ENCODE assay signal across 18 cellular contexts in the genomic region with DNA sequence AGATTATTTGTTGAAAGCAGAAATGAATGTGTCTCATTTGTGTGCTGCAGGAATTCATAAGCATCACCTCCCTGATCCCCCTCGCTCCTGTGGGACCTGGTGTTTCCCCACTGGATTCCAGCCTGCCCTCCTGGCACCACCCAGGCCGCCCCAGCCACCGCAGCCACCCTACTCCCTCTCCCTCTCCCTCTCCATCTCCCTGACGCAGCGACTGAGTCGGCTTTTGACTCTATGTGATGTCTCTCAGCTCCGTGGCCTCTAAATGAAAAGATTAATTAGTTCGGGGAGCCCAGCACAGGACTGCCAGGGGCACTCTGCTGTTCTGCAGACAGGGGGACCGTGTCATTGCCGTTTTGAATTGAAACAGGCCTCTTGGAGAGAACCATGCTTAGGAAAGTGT.
A peak's percentile ranks its signal among the peaks of the same experiment; 100 is the strongest.
DNase-seq lines count a peak whose midpoint lies in the region; ATAC-seq and TF ChIP-seq lines count a peak whose summit lies in the region.
"Had no signal": no experiment of that assay in that cellular context is flagged by ENCODE, and none has a peak within 500 bp of the region (broad histone marks: within the 10 kb centered on the region; RNA-seq: fewer than 3 reads in every experiment).

No MANE protein-coding gene starts in this region.

- CTCF ChIA-PET in activated CD4-positive, alpha-beta memory T cell treated with anti-CD3 and anti-CD28 coated beads, Interleukin-2, amount 10 ng/mL, durations not matched to agents 7 days and 5 days (lab: Charles Lee) = no interaction called here
- CTCF ChIA-PET in activated CD4-positive, alpha-beta memory T cell treated with anti-CD3 and anti-CD28 coated beads for 36 hours (lab: Charles Lee) = no interaction called here

- H3K4me3 ChIP-seq in endodermal cell (ENCODE audit: low read length) = no peak overlapping the region
- H3K4me3 ChIP-seq: A549 had no signal

- H3K9ac ChIP-seq in endodermal cell (ENCODE audit: extremely low read depth, low read length, poor library complexity, severe bottlenecking) = no peak overlapping the region

- POLR2A ChIA-PET in activated CD4-positive, alpha-beta memory T cell treated with anti-CD3 and anti-CD28 coated beads, Interleukin-2, amount 10 ng/mL, durations not matched to agents 7 days and 5 days (lab: Charles Lee) = no interaction called here
- POLR2A ChIA-PET in activated CD4-positive, alpha-beta memory T cell treated with anti-CD3 and anti-CD28 coated beads for 36 hours (lab: Charles Lee) = no interaction called here

- no peak for TF ChIP-seq CTCF in GM13976 (IDR thresholded peaks at IDR 0.05; ENCODE audit: borderline replicate concordance, control extremely low read depth, extremely low read depth, insufficient read depth, missing control alignments)
- TF ChIP-seq CTCF in endodermal cell (conservative IDR thresholded peaks at IDR 0.05) = peak; percentile 32

- no peaks in the 10 kb centered on the region for H3K9me3 ChIP-seq in endodermal cell (ENCODE audit: control insufficient read depth, low read length)
- H3K9me3 ChIP-seq: A549 had no signal

- no peak for ATAC-seq in HG03280 (IDR thresholded peaks at IDR 0.05; ENCODE audit: unreplicated experiment)
- ATAC-seq: A549, PC-3 had no signal

- no peaks in the 10 kb centered on the region for H3K4me1 ChIP-seq in endodermal cell (ENCODE audit: control insufficient read depth, insufficient read depth, low read length)
- H3K4me1 ChIP-seq: A549 had no signal

- peak overlapping the region; percentile 70 for H3K27ac ChIP-seq in endodermal cell (ENCODE audit: low read depth, low read length)
- H3K27ac ChIP-seq: A549, HL-60 had no signal

- H3K4me3 Mint-ChIP-seq in activated CD4-positive, alpha-beta memory T cell treated with anti-CD3 and anti-CD28 coated beads, Interleukin-2, amount 10 ng/mL, durations not matched to agents 7 days and 5 days = no peak overlapping the region
- H3K4me3 Mint-ChIP-seq in activated CD4-positive, alpha-beta memory T cell treated with anti-CD3 and anti-CD28 coated beads for 36 hours = no peak overlapping the region
- H3K4me3 Mint-ChIP-seq in endodermal cell = no peak overlapping the region
- H3K4me3 Mint-ChIP-seq: CD4-positive, alpha-beta memory T cell had no signal

- H3K27me3 ChIP-seq in endodermal cell (ENCODE audit: control insufficient read depth, insufficient read depth, low read length, poor library complexity, severe bottlenecking) = no peaks in the 10 kb centered on the region

- H3K4me1 Mint-ChIP-seq in activated CD4-positive, alpha-beta memory T cell treated with anti-CD3 and anti-CD28 coated beads, Interleukin-2, amount 10 ng/mL, durations not matched to agents 7 days and 5 days = no peaks in the 10 kb centered on the region
- H3K4me1 Mint-ChIP-seq in activated CD4-positive, alpha-beta memory T cell treated with anti-CD3 and anti-CD28 coated beads for 36 hours (ENCODE audit: low read depth) = no peaks in the 10 kb centered on the region
- peaks cover 4% of the 10 kb centered on the region for H3K4me1 Mint-ChIP-seq in endodermal cell

- H3K9me3 Mint-ChIP-seq in activated CD4-positive, alpha-beta memory T cell treated with anti-CD3 and anti-CD28 coated beads, Interleukin-2, amount 10 ng/mL, durations not matched to agents 7 days and 5 days = no peaks in the 10 kb centered on the region
- no peaks in the 10 kb centered on the region for H3K9me3 Mint-ChIP-seq in activated CD4-positive, alpha-beta memory T cell treated with anti-CD3 and anti-CD28 coated beads for 36 hours
- no peaks in the 10 kb centered on the region for H3K9me3 Mint-ChIP-seq in endodermal cell

- intact Hi-C loops in activated CD4-positive, alpha-beta memory T cell treated with anti-CD3 and anti-CD28 coated beads for 36 hours (cut with micrococcal nuclease) = no loop called here

- H3K36me3 ChIP-seq in endodermal cell (ENCODE audit: control insufficient read depth, insufficient read depth, low read length) = no peaks in the 10 kb centered on the region

- WGBS in endodermal cell (ENCODE audit: insufficient coverage in 1 of 2, insufficient read length in 1 of 2), 2 experiments = 81 to 90% methylated on average over 5 to 10 of the region's 10 CpGs

- H3K36me3 Mint-ChIP-seq in activated CD4-positive, alpha-beta memory T cell treated with anti-CD3 and anti-CD28 coated beads, Interleukin-2, amount 10 ng/mL, durations not matched to agents 7 days and 5 days (ENCODE audit: low read depth) = no peaks in the 10 kb centered on the region
- H3K36me3 Mint-ChIP-seq in activated CD4-positive, alpha-beta memory T cell treated with anti-CD3 and anti-CD28 coated beads for 36 hours = no peaks in the 10 kb centered on the region
- no peaks in the 10 kb centered on the region for H3K36me3 Mint-ChIP-seq in endodermal cell (ENCODE audit: low read depth)
- H3K36me3 Mint-ChIP-seq: CD4-positive, alpha-beta memory T cell had no signal

- peak; percentile 12 for DNase-seq in activated CD4-positive, alpha-beta memory T cell treated with anti-CD3 and anti-CD28 coated beads, Interleukin-2, amount 10 ng/mL, durations not matched to agents 7 days and 5 days
- no peak for DNase-seq in activated CD4-positive, alpha-beta memory T cell treated with anti-CD3 and anti-CD28 coated beads for 36 hours
- DNase-seq in GM13976 (ENCODE audit: low spot score) = peak; percentile 6
- DNase-seq in endodermal cell = peak; percentile 42
- DNase-seq in retina = peak; percentile 47
- no peak for DNase-seq in NCI-H526 treated with DMSO at 0.1 percent for 48 hours (lab: John Stamatoyannopoulos, UW)
- DNase-seq in NCI-H510A treated with DMSO at 0.1 percent for 48 hours (lab: John Stamatoyannopoulos, UW) = no peak
- DNase-seq: AML-193; CD4-positive, alpha-beta memory T cell; DND-41; GDM1; NCI-H146; NCI-H2107; NCI-H345; PC-3 had no signal

- peaks cover 7% of the 10 kb centered on the region for H3K27me3 Mint-ChIP-seq in activated CD4-positive, alpha-beta memory T cell treated with anti-CD3 and anti-CD28 coated beads, Interleukin-2, amount 10 ng/mL, durations not matched to agents 7 days and 5 days
- no peaks in the 10 kb centered on the region for H3K27me3 Mint-ChIP-seq in activated CD4-positive, alpha-beta memory T cell treated with anti-CD3 and anti-CD28 coated beads for 36 hours
- H3K27me3 Mint-ChIP-seq in endodermal cell (ENCODE audit: insufficient read depth) = no peaks in the 10 kb centered on the region

- no peak overlapping the region for H3K27ac Mint-ChIP-seq in activated CD4-positive, alpha-beta memory T cell treated with anti-CD3 and anti-CD28 coated beads, Interleukin-2, amount 10 ng/mL, durations not matched to agents 7 days and 5 days
- H3K27ac Mint-ChIP-seq in activated CD4-positive, alpha-beta memory T cell treated with anti-CD3 and anti-CD28 coated beads for 36 hours = no peak overlapping the region
- H3K27ac Mint-ChIP-seq in endodermal cell = no peak overlapping the region

- in situ Hi-C loops in GM13976 (cut with MboI; ENCODE audit: low sequenced_read_pairs, unreplicated experiment) = no loop called here

Comparison
In these comparisons a context has a peak if more than half of its experiments do, and no peak if none do; other contexts are left out.
1. DNase-seq: peak in activated CD4-positive, alpha-beta memory T cell treated with anti-CD3 and anti-CD28 coated beads, Interleukin-2, amount 10 ng/mL, durations not matched to agents 7 days and 5 days (single experiment), GM13976 (single experiment), endodermal cell (single experiment) and retina (single experiment); none in activated CD4-positive, alpha-beta memory T cell treated with anti-CD3 and anti-CD28 coated beads for 36 hours (single experiment), NCI-H526 treated with DMSO at 0.1 percent for 48 hours (single experiment) and NCI-H510A treated with DMSO at 0.1 percent for 48 hours (single experiment).